ENCODE assay signal across 9 cellular contexts in genomic region chr19:56823956-56824355, GRCh38. TPM values are rescaled to one million over a fixed set of nuclear protein-coding genes. Genes with fewer than 3 reads are reported as not detected.
"Had no signal": no experiment of that assay in that cellular context is flagged by ENCODE, and none has a peak within 500 bp of the region (broad histone marks: within the 10 kb centered on the region; RNA-seq: fewer than 3 reads in every experiment).

No MANE protein-coding gene starts in this region.

- H3K36me3 Mint-ChIP-seq: IgD-negative memory B cell had no signal

- H3K4me1 Mint-ChIP-seq: IgD-negative memory B cell had no signal

- H3K27ac ChIP-seq: HL-60 had no signal

- H3K4me3 ChIP-seq: K562 had no signal

- H3K4me3 Mint-ChIP-seq: IgD-negative memory B cell had no signal

- FAIRE-seq: HTR-8/SVneo, K562 had no signal

- DNase-seq: IMR-90, KBM-7, KG1 had no signal

- ATAC-seq: K562 had no signal

- H3K27ac Mint-ChIP-seq: IgD-negative memory B cell had no signal

- H3K27me3 Mint-ChIP-seq: IgD-negative memory B cell had no signal

RNA-seq across cellular contexts. Expression of gene PEG3, which starts 16.6 kb away (rescaled TPM):
- total RNA-seq: HT-29, HT1080, IMR-90 had no signal
- polyA plus RNA-seq: IgD-negative memory B cell, IMR-90 had no signal

RNA-seq across cellular contexts. Expression of gene ZIM2, which starts 16.6 kb away (rescaled TPM):
- total RNA-seq: HT-29, HT1080, IMR-90, K562 had no signal
- polyA plus RNA-seq: IgD-negative memory B cell, IMR-90, K562 had no signal
